In the genomic region with DNA sequence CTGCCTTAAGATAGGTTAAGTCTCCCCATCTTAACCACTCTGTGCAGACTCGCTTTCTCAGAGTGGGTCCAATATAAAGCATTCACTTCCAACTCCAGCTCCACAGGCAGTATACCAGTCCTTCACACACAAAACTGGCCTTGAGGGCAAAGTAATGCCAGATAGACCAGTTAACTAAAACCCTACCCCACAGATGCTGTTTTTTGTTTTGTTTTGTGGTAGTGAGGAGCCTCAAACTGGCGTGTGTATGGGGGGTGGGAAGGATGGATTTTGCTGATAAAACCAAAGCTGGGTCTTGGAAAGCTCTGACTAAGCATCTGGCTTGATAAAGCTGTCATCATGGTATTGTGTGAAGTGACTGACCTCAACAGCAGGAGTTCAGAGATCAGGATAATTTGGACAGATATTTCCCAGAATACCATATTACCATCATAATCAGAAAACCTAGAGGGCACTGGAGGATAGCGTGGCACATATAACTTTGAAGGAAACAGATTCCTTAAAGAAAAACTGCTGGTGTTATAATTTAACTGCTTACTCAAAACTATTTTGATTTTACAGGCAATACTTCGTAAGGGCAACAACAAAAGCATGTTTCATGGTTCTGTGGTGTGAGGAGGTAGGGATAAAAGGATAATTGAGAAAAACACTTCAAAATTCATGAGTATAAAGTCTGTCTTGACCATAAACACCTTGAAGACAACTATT, we compare ENCODE assay signal across 17 cellular contexts. TPM values are rescaled to one million over a fixed set of nuclear protein-coding genes. Genes with fewer than 3 reads are reported as not detected.
DNase-seq lines count a peak whose midpoint lies in the region; ATAC-seq and TF ChIP-seq lines count a peak whose summit lies in the region.
"Had no signal": no experiment of that assay in that cellular context is flagged by ENCODE, and none has a peak within 500 bp of the region (broad histone marks: within the 10 kb centered on the region; RNA-seq: fewer than 3 reads in every experiment).

No MANE protein-coding gene starts in this region.

- DNase-seq in activated T-cell treated with anti-CD3 and anti-CD28 coated beads, Interleukin-2, amount 50 U/mL, for 24 hours, result no peak
- DNase-seq in activated T-cell treated with anti-CD3 and anti-CD28 coated beads, Interleukin-2, amount 50 U/mL, for 4 hours, result no peak
- no peak for DNase-seq in WTC11 (ENCODE audit: low spot score)
- no peak for DNase-seq in left ventricle myocardium inferior
- DNase-seq in stimulated activated effector memory CD8-positive, alpha-beta T cell treated with anti-CD3 and anti-CD28 coated beads, Interleukin-12 subunit alpha, Interleukin-12 subunit beta, amount 100 ng/mL, for 72 hours (ENCODE audit: low spot score in 2 of 2), result no peak
- DNase-seq in A673 (ENCODE audit: low spot score), result no peak
- DNase-seq in activated CD4-positive, CD25-positive, alpha-beta regulatory T cell treated with anti-CD3 and anti-CD28 coated beads, Interleukin-2, amount 50 U/mL, for 72 hours, result no peak
- no peak for DNase-seq in iPS-NIHi7 (ENCODE audit: extremely low spot score)
- DNase-seq: COR-L47; effector CD8-positive, alpha-beta T cell; KG1; NCI-H146; T-helper 2 cell had no signal

- peaks cover 9% of the 10 kb centered on the region for H3K36me3 Mint-ChIP-seq in activated T-cell treated with anti-CD3 and anti-CD28 coated beads, Interleukin-2, amount 50 U/mL, for 24 hours (ENCODE audit: low read depth)
- peaks cover 10% of the 10 kb centered on the region for H3K36me3 Mint-ChIP-seq in activated T-cell treated with anti-CD3 and anti-CD28 coated beads, Interleukin-2, amount 50 U/mL, for 4 hours (ENCODE audit: insufficient read depth)
- H3K36me3 Mint-ChIP-seq in WTC11, result no peaks in the 10 kb centered on the region
- peaks cover 44% of the 10 kb centered on the region for H3K36me3 Mint-ChIP-seq in stimulated activated effector memory CD8-positive, alpha-beta T cell treated with anti-CD3 and anti-CD28 coated beads, Interleukin-12 subunit alpha, Interleukin-12 subunit beta, amount 100 ng/mL, for 72 hours

- H3K27me3 ChIP-seq in left ventricle myocardium inferior (ENCODE audit: low read depth) (no peaks in the 10 kb centered on the region), A673 (replicated peaks; ENCODE audit: insufficient read depth, low read depth, low read length, poor library complexity) (no peaks in the 10 kb centered on the region)

- no TSS peak for BruUV-seq in A673 (replicated peaks; lab: Mats Ljungman, UMichigan)

- H3K27ac Mint-ChIP-seq in activated T-cell treated with anti-CD3 and anti-CD28 coated beads, Interleukin-2, amount 50 U/mL, for 24 hours, result peak overlapping the region; percentile 44
- H3K27ac Mint-ChIP-seq in WTC11, result peak overlapping the region; percentile 61; the same call in 1 of the 2 replicates
- H3K27ac Mint-ChIP-seq in stimulated activated effector memory CD8-positive, alpha-beta T cell treated with anti-CD3 and anti-CD28 coated beads, Interleukin-12 subunit alpha, Interleukin-12 subunit beta, amount 100 ng/mL, for 72 hours, result peak overlapping the region; percentile 20
- H3K27ac Mint-ChIP-seq: stimulated activated naive CD8-positive, alpha-beta T cell treated with anti-CD3 and anti-CD28 coated beads, Interleukin-15, Interleukin-2, amounts not matched to agents 100 ng/mL and 50 ng/mL, for 24 hours had no signal

- CTCF ChIA-PET in WTC11 (lab: Charles Lee) (interaction anchor here (1.4 kb wide), 1 partner anchor 173 kb away, joined by 3 read pairs; no protein-coding TSS in a partner anchor), A673 (lab: Charles Lee) (no interaction called here)

- TF ChIP-seq CTCF in WTC11 (IDR thresholded peaks at IDR 0.05) (no peak), left ventricle myocardium inferior (IDR thresholded peaks at IDR 0.05; ENCODE audit: borderline replicate concordance) (no peak), A673 (conservative IDR thresholded peaks at IDR 0.05; ENCODE audit: low read depth, low read length) (no peak)

- no peaks in the 10 kb centered on the region for H3K27me3 Mint-ChIP-seq in activated T-cell treated with anti-CD3 and anti-CD28 coated beads, Interleukin-2, amount 50 U/mL, for 24 hours
- no peaks in the 10 kb centered on the region for H3K27me3 Mint-ChIP-seq in activated T-cell treated with anti-CD3 and anti-CD28 coated beads, Interleukin-2, amount 50 U/mL, for 4 hours (ENCODE audit: low read depth)
- no peaks in the 10 kb centered on the region for H3K27me3 Mint-ChIP-seq in WTC11 (ENCODE audit: low read depth)
- H3K27me3 Mint-ChIP-seq: brain; stimulated activated naive CD8-positive, alpha-beta T cell treated with anti-CD3 and anti-CD28 coated beads, Interleukin-15, Interleukin-2, amounts not matched to agents 100 ng/mL and 50 ng/mL, for 24 hours had no signal

- no peak for ATAC-seq in activated T-cell treated with anti-CD3 and anti-CD28 coated beads, Interleukin-2, amount 50 U/mL, for 4 hours
- ATAC-seq in WTC11, result no peak
- ATAC-seq in stimulated activated effector memory CD8-positive, alpha-beta T cell treated with anti-CD3 and anti-CD28 coated beads, Interleukin-12 subunit alpha, Interleukin-12 subunit beta, amount 100 ng/mL, for 72 hours, result no peak

- POLR2A ChIA-PET in WTC11 (lab: Charles Lee), result no interaction called here
- POLR2A ChIA-PET in A673 (lab: Charles Lee; ENCODE audit: low non-redundant PET), result no interaction called here

- H3K4me1 Mint-ChIP-seq in activated T-cell treated with anti-CD3 and anti-CD28 coated beads, Interleukin-2, amount 50 U/mL, for 24 hours (ENCODE audit: low read depth), result peaks cover 27% of the 10 kb centered on the region
- peaks cover 17% of the 10 kb centered on the region for H3K4me1 Mint-ChIP-seq in activated T-cell treated with anti-CD3 and anti-CD28 coated beads, Interleukin-2, amount 50 U/mL, for 4 hours (ENCODE audit: low read depth)
- H3K4me1 Mint-ChIP-seq in WTC11, result peaks cover 15% of the 10 kb centered on the region
- H3K4me1 Mint-ChIP-seq in stimulated activated effector memory CD8-positive, alpha-beta T cell treated with anti-CD3 and anti-CD28 coated beads, Interleukin-12 subunit alpha, Interleukin-12 subunit beta, amount 100 ng/mL, for 72 hours, result peaks cover 28% of the 10 kb centered on the region

- H3K9me3 ChIP-seq in left ventricle myocardium inferior (replicated peaks), result no peaks in the 10 kb centered on the region
- H3K9me3 ChIP-seq in A673 (ENCODE audit: low read depth, low read length, poor library complexity, severe bottlenecking), result no peaks in the 10 kb centered on the region

- peaks cover 69% of the 10 kb centered on the region for H3K4me1 ChIP-seq in left ventricle myocardium inferior
- no peaks in the 10 kb centered on the region for H3K4me1 ChIP-seq in A673 (ENCODE audit: insufficient read depth, low read length, poor library complexity, severe bottlenecking)

- H3K4me3 ChIP-seq in left ventricle myocardium inferior, result no peak overlapping the region
- H3K4me3 ChIP-seq in A673 (ENCODE audit: low read depth, low read length, poor library complexity, severe bottlenecking), result no peak overlapping the region

- intact Hi-C loops in left ventricle myocardium inferior (cut with micrococcal nuclease), result no loop called here
- intact Hi-C loops in A673 (cut with micrococcal nuclease; ENCODE audit: unreplicated experiment), result no loop called here

- H3K4me3 Mint-ChIP-seq in activated T-cell treated with anti-CD3 and anti-CD28 coated beads, Interleukin-2, amount 50 U/mL, for 24 hours, result no peak overlapping the region
- H3K4me3 Mint-ChIP-seq in activated T-cell treated with anti-CD3 and anti-CD28 coated beads, Interleukin-2, amount 50 U/mL, for 4 hours, result no peak overlapping the region
- no peak overlapping the region for H3K4me3 Mint-ChIP-seq in WTC11
- no peak overlapping the region for H3K4me3 Mint-ChIP-seq in stimulated activated effector memory CD8-positive, alpha-beta T cell treated with anti-CD3 and anti-CD28 coated beads, Interleukin-12 subunit alpha, Interleukin-12 subunit beta, amount 100 ng/mL, for 72 hours
- H3K4me3 Mint-ChIP-seq: brain; nephron; stimulated activated naive CD8-positive, alpha-beta T cell treated with anti-CD3 and anti-CD28 coated beads, Interleukin-15, Interleukin-2, amounts not matched to agents 100 ng/mL and 50 ng/mL, for 24 hours had no signal

- peak overlapping the region; percentile 78 for H3K27ac ChIP-seq in left ventricle myocardium inferior (replicated peaks)
- no peak overlapping the region for H3K27ac ChIP-seq in A673 (ENCODE audit: low read depth, low read length, poor library complexity, severe bottlenecking)
- H3K27ac ChIP-seq: 22Rv1 had no signal

- H3K9me3 Mint-ChIP-seq in activated T-cell treated with anti-CD3 and anti-CD28 coated beads, Interleukin-2, amount 50 U/mL, for 24 hours, result no peaks in the 10 kb centered on the region
- H3K9me3 Mint-ChIP-seq in activated T-cell treated with anti-CD3 and anti-CD28 coated beads, Interleukin-2, amount 50 U/mL, for 4 hours, result no peaks in the 10 kb centered on the region
- H3K9me3 Mint-ChIP-seq in WTC11, result no peaks in the 10 kb centered on the region
- no peaks in the 10 kb centered on the region for H3K9me3 Mint-ChIP-seq in stimulated activated effector memory CD8-positive, alpha-beta T cell treated with anti-CD3 and anti-CD28 coated beads, Interleukin-12 subunit alpha, Interleukin-12 subunit beta, amount 100 ng/mL, for 72 hours
- H3K9me3 Mint-ChIP-seq: brain; nephron; stimulated activated naive CD8-positive, alpha-beta T cell treated with anti-CD3 and anti-CD28 coated beads, Interleukin-15, Interleukin-2, amounts not matched to agents 100 ng/mL and 50 ng/mL, for 24 hours had no signal

- H3K36me3 ChIP-seq in left ventricle myocardium inferior (no peaks in the 10 kb centered on the region), A673 (ENCODE audit: insufficient read depth, low read length, poor library complexity, severe bottlenecking) (no peaks in the 10 kb centered on the region)

TF ChIP-seq in WTC11, 78 proteins besides CTCF, POLR2A, EP300 and RAD21 (continues in another document):
- TF ChIP-seq NR1H2 (CRISPR knock-in tag; IDR thresholded peaks at IDR 0.05), result no peak
- TF ChIP-seq ESRRA (CRISPR knock-in tag; IDR thresholded peaks at IDR 0.05; ENCODE audit: borderline replicate concordance), result no peak
- TF ChIP-seq SP1 (CRISPR knock-in tag; conservative IDR thresholded peaks at IDR 0.05), result no peak
- no peak for TF ChIP-seq ELF4 (CRISPR knock-in tag; IDR thresholded peaks at IDR 0.05; ENCODE audit: low read depth)
- TF ChIP-seq SMAD3 (CRISPR knock-in tag; IDR thresholded peaks at IDR 0.05; ENCODE audit: borderline replicate concordance), result no peak
- no peak for TF ChIP-seq TCF7 (CRISPR knock-in tag; IDR thresholded peaks at IDR 0.05; ENCODE audit: low read depth)

RNA-seq across cellular contexts. Expression of gene CPLANE2, which starts 29.6 kb away (rescaled TPM):
- total RNA-seq in activated T-cell treated with anti-CD3 and anti-CD28 coated beads, Interleukin-2, amount 50 U/mL, for 4 hours, result 1 to 10 TPM; 5.0 to 7.1 (median 6.5) TPM
- total RNA-seq in WTC11 (2021), result 3.9 to 5.0 TPM (median 4.9 TPM) in 3 replicates
- total RNA-seq in left ventricle myocardium inferior, result 9.7 TPM
- 5.5 and 7.6 TPM in 2 replicates for total RNA-seq in A673 (2021)

RNA-seq across cellular contexts. Expression of gene ARHGEF19, which starts 54.1 kb away (rescaled TPM):
- 10 to 100 TPM; 10.6 to 16.6 (median 11.1) TPM for total RNA-seq in activated T-cell treated with anti-CD3 and anti-CD28 coated beads, Interleukin-2, amount 50 U/mL, for 4 hours
- total RNA-seq in WTC11 (2021) (51.1 to 53.1 TPM (median 52.9 TPM) in 3 replicates), left ventricle myocardium inferior (2.2 TPM), A673 (2021) (5.2 and 5.8 TPM in 2 replicates)
